Comparison of ENCODE assay signal across 14 cellular contexts in the genomic region with DNA sequence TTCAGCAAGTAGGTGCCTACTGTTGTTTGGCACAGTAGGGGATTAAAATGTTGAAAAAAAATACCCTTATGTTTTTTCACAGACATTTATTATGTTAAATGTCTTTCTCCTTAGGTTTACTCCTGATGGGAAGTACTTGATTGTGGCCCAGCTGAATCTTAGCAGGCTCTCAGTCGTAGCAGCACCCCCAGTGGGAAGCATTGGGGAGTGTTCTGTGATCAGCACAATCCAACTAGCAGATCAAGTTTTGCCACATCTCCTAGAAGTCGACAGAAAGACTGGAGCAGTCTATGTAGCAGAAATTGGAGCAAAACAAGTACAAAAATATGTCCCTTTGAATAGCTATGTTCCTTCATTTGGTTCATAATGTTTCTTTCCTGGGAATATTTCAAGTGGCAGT. TPM values are rescaled to one million over a fixed set of nuclear protein-coding genes. Genes with fewer than 3 reads are reported as not detected.
A peak's percentile ranks its signal among the peaks of the same experiment; 100 is the strongest.
DNase-seq lines count a peak whose midpoint lies in the region; ATAC-seq and TF ChIP-seq lines count a peak whose summit lies in the region.
"Had no signal": no experiment of that assay in that cellular context is flagged by ENCODE, and none has a peak within 500 bp of the region (broad histone marks: within the 10 kb centered on the region; RNA-seq: fewer than 3 reads in every experiment).

No MANE protein-coding gene starts in this region.

- ATAC-seq in DND-41 (ENCODE audit: insufficient read depth, low read depth) (0 out of 3 replicates have a peak, but pooled peaks have one; percentile 42), HG03039 (IDR thresholded peaks at IDR 0.05; ENCODE audit: unreplicated experiment) (no peak)
- ATAC-seq: stimulated activated memory B cell treated with anti-CD40 and anti-IgM and Interleukin-4, amounts not matched to agents 10 μg/mL and 1 μg/mL and 100 μg/mL, for 72 hours had no signal

- H3K27ac Mint-ChIP-seq in neural crest cell (ENCODE audit: unreplicated experiment) (no peak overlapping the region), CD14-positive monocyte (peak overlapping the region in 1 of 7 donors; percentile 61)
- H3K27ac Mint-ChIP-seq: stimulated activated memory B cell treated with anti-CD40 and anti-IgM and Interleukin-4, amounts not matched to agents 10 μg/mL and 1 μg/mL and 100 μg/mL, for 72 hours had no signal

- no peak overlapping the region for H3K4me3 Mint-ChIP-seq in neural crest cell
- H3K4me3 Mint-ChIP-seq in CD14-positive monocyte = no peak overlapping the region
- H3K4me3 Mint-ChIP-seq: stimulated activated memory B cell treated with anti-CD40 and anti-IgM and Interleukin-4, amounts not matched to agents 10 μg/mL and 1 μg/mL and 100 μg/mL, for 72 hours had no signal

- H3K36me3 Mint-ChIP-seq in neural crest cell (ENCODE audit: low read depth) = peaks cover 3% of the 10 kb centered on the region
- H3K36me3 Mint-ChIP-seq in CD14-positive monocyte = peaks cover 52 to 65% of the 10 kb centered on the region in 2 donors

- intact Hi-C loops in CD14-positive monocyte (cut with micrococcal nuclease) = no loop called here

- TF ChIP-seq CTCF in DND-41 (IDR thresholded peaks at IDR 0.05; ENCODE audit: borderline replicate concordance, extremely low read depth, low read length, poor library complexity, severe bottlenecking) = no peak
- TF ChIP-seq CTCF in LNCaP clone FGC (IDR thresholded peaks at IDR 0.05; ENCODE audit: control insufficient read depth, extremely low read depth, insufficient read depth) = peak; percentile 22; the same call in 1 of the 2 replicates
- TF ChIP-seq CTCF in choroid plexus epithelial cell (conservative IDR thresholded peaks at IDR 0.05; ENCODE audit: low read depth, low read length) = peak; percentile 42
- TF ChIP-seq CTCF in neural crest cell (conservative IDR thresholded peaks at IDR 0.05) = peak; percentile 53
- TF ChIP-seq CTCF in CD14-positive monocyte (IDR thresholded peaks at IDR 0.05) = no peak

- H3K27me3 ChIP-seq in DND-41 (ENCODE audit: insufficient read depth, low read length, poor library complexity) = no peaks in the 10 kb centered on the region
- H3K27me3 ChIP-seq: SJCRH30 had no signal

- H3K27me3 Mint-ChIP-seq in neural crest cell (ENCODE audit: low read depth) = no peaks in the 10 kb centered on the region
- peaks cover 0 to 2% (median 0%) of the 10 kb centered on the region in 3 donors for H3K27me3 Mint-ChIP-seq in CD14-positive monocyte (ENCODE audit: low read depth in 3 of 3)
- H3K27me3 Mint-ChIP-seq: stimulated activated memory B cell treated with anti-CD40 and anti-IgM and Interleukin-4, amounts not matched to agents 10 μg/mL and 1 μg/mL and 100 μg/mL, for 72 hours had no signal

- H2AFZ ChIP-seq in DND-41 (ENCODE audit: low read depth, low read length) = no peak overlapping the region

- H3K4me1 Mint-ChIP-seq in neural crest cell (peaks cover 7% of the 10 kb centered on the region), CD14-positive monocyte (peaks cover 4% of the 10 kb centered on the region)

- DNase-seq in DND-41 (no peak), LNCaP clone FGC (ENCODE audit: low read depth) (no peak), choroid plexus epithelial cell (ENCODE audit: low read depth) (peak; percentile 40), neural crest cell (ENCODE audit: low read depth, low spot score) (no peak), CD14-positive monocyte (ENCODE audit: low spot score) (no peak), DMS79 (lab: John Stamatoyannopoulos, UW) (no peak)
- no peak for DNase-seq in stimulated activated CD8-positive, alpha-beta memory T cell treated with anti-CD3 and anti-CD28 coated beads, Interleukin-4, amount 100 ng/mL, for 48 hours
- DNase-seq: activated CD4-positive, CD25-positive, alpha-beta regulatory T cell treated with anti-CD3 and anti-CD28 coated beads, Interleukin-2, amount 50 U/mL, for 72 hours; NCI-H345; SJCRH30 had no signal

- no peak overlapping the region for H3K4me2 ChIP-seq in DND-41 (ENCODE audit: insufficient read depth, low read length)

- H3K4me1 ChIP-seq in DND-41 (ENCODE audit: insufficient read depth, low read length) = no peaks in the 10 kb centered on the region
- H3K4me1 ChIP-seq: SJCRH30 had no signal

- H3K4me3 ChIP-seq in DND-41 (ENCODE audit: low read depth in 1 of 2, low read length in 2 of 2) (no peak overlapping the region), LNCaP clone FGC (ENCODE audit: low read depth, low read length) (no peak overlapping the region), choroid plexus epithelial cell (ENCODE audit: low read depth, low read length) (no peak overlapping the region)
- H3K4me3 ChIP-seq: SJCRH30 had no signal

- H3K9me3 Mint-ChIP-seq in neural crest cell = no peaks in the 10 kb centered on the region
- no peaks in the 10 kb centered on the region for H3K9me3 Mint-ChIP-seq in CD14-positive monocyte
- H3K9me3 Mint-ChIP-seq: stimulated activated memory B cell treated with anti-CD40 and anti-IgM and Interleukin-4, amounts not matched to agents 10 μg/mL and 1 μg/mL and 100 μg/mL, for 72 hours had no signal

- no peak overlapping the region for H3K27ac ChIP-seq in DND-41 (ENCODE audit: low read length)
- H3K27ac ChIP-seq: SJCRH30 had no signal

- H3K79me2 ChIP-seq in DND-41 (ENCODE audit: insufficient read depth, low read length) = no peaks in the 10 kb centered on the region

- H4K20me1 ChIP-seq in DND-41 (ENCODE audit: insufficient read depth, low read length) = no peaks in the 10 kb centered on the region; the same call in 1 of the 2 replicates

- H3K9me3 ChIP-seq in DND-41 (ENCODE audit: insufficient read depth, low read length, severe bottlenecking) = no peaks in the 10 kb centered on the region
- H3K9me3 ChIP-seq: SJCRH30 had no signal

- H3K36me3 ChIP-seq in DND-41 (ENCODE audit: insufficient read depth, low read length) = peaks cover 37% of the 10 kb centered on the region

- H3K9ac ChIP-seq in DND-41 (ENCODE audit: low read depth, low read length) = no peak overlapping the region

RNA-seq across cellular contexts. Expression of gene NHLRC3, which starts 9.3 kb away (rescaled TPM):
- 23.9 and 24.4 TPM in 2 replicates for total RNA-seq in neural crest cell
- polyA plus RNA-seq in CD14-positive monocyte = 10 to 100 TPM; 12.8 to 13.0 TPM

RNA-seq across cellular contexts. Expression of gene PROSER1, which starts 9.7 kb away (rescaled TPM):
- 67.3 and 67.4 TPM in 2 replicates for total RNA-seq in neural crest cell
- polyA plus RNA-seq in CD14-positive monocyte = 1 to 10 TPM; 4.6 to 9.1 TPM

RNA-seq across cellular contexts. Expression of gene STOML3, which starts 56.9 kb away (rescaled TPM):
- total RNA-seq in neural crest cell = not detected in 2 replicates
- not detected for polyA plus RNA-seq in CD14-positive monocyte
- total RNA-seq: cardiac septum, SJCRH30 had no signal
- polyA plus RNA-seq: neural cell had no signal

Comparison
In these comparisons a context has a peak if more than half of its experiments do, and no peak if none do; other contexts are left out.
1. CTCF ChIP-seq: peak in LNCaP clone FGC (single experiment), choroid plexus epithelial cell (single experiment) and neural crest cell (single experiment); none in DND-41 (single experiment) and CD14-positive monocyte (single experiment).